Comparison of ENCODE assay signal across 1 cellular context in the genomic region with DNA sequence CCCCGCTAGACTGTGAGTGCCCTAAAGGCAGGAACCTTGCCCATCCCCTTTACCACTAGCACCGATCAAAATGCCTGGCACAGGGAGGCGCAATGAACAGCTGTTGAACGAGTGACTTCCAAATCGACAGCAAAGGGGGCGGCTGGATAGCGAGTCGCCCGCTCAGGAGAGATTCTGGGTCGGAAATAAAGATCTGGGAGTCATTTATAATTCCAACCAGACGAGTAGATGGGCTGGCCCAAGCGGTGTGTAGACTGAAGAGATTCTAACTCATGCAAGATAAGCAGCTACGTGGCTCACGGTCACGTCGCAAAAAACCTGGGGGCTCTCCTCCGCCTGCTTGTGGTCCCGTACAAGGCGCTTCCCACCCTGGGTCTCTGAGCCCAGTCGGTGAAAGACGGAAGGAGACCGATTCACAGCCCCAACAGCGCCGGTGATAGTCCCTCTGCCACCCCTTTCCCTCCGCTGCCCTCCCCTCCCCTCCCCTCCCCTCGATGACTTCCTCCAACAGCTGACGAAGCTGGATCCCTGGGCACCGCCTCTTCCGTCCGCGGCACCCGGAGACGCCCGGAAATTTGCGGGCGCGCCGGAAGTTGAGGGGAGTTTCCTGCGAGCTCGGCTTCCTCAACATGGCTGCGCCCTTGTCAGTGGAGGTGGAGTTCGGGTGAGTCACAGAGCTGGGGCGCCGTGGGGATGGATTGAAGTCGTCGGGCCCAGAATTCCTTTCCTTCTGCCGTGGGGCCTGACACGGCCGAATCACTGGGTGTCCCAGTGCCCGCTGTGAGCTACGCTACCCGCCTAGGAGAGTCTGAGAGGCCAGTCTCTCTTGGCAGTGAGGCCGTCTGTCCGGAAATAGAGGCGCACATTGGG.
TF ChIP-seq lines count a peak whose summit lies in the region.

A gene (plus strand): TSS at position 623 of the 870 bp plus-strand sequence. CDS start 7 bp downstream, at position 630.

TF ChIP-seq in K562, 482 proteins besides CTCF, POLR2A, EP300 and RAD21 (continued from another document and continues in another):
- TF ChIP-seq ZNF699 (CRISPR knock-in tag; IDR thresholded peaks at IDR 0.05; ENCODE audit: insufficient replicate concordance) (no peak), ZNF830 (CRISPR knock-in tag; IDR thresholded peaks at IDR 0.05) (0 out of 2 replicates have a peak, but pooled peaks have one; percentile 49), RHOXF2B (CRISPR knock-in tag; conservative IDR thresholded peaks at IDR 0.05) (no peak), MCM2 (IDR thresholded peaks at IDR 0.05; ENCODE audit: low read depth) (no peak), ESRRB (CRISPR knock-in tag; IDR thresholded peaks at IDR 0.05; ENCODE audit: borderline replicate concordance) (no peak), MYC (IDR thresholded peaks at IDR 0.05; ENCODE audit: low read depth, low read length) (no peak), MYC (CRISPR knock-in tag; IDR thresholded peaks at IDR 0.05; ENCODE audit: borderline replicate concordance, low read depth) (no peak), ERF (CRISPR knock-in tag; IDR thresholded peaks at IDR 0.05) (no peak), FOXJ2 (tag; IDR thresholded peaks at IDR 0.05) (no peak), NR3C1 (CRISPR knock-in tag; IDR thresholded peaks at IDR 0.05) (no peak), ELF4 (CRISPR knock-in tag; IDR thresholded peaks at IDR 0.05) (0 out of 2 replicates have a peak, but pooled peaks have one; percentile 10), ZNF445 (CRISPR knock-in tag; IDR thresholded peaks at IDR 0.05; ENCODE audit: low read depth) (no peak), PTRF (tag; IDR thresholded peaks at IDR 0.05) (no peak), TCFL5 (CRISPR knock-in tag; conservative IDR thresholded peaks at IDR 0.05) (no peak), DIDO1 (tag; IDR thresholded peaks at IDR 0.05; ENCODE audit: low read depth) (no peak; the same call in 1 of the 2 replicates), ESRRA (IDR thresholded peaks at IDR 0.05; ENCODE audit: borderline replicate concordance, low read depth) (0 out of 2 replicates have a peak, but pooled peaks have one; percentile 42), POLR2AphosphoS2 (IDR thresholded peaks at IDR 0.05; ENCODE audit: low read length) (no peak), ZBTB1 (CRISPR knock-in tag; IDR thresholded peaks at IDR 0.05; ENCODE audit: borderline replicate concordance, low read depth) (0 out of 2 replicates have a peak, but pooled peaks have one; percentile 48), ZNF766 (CRISPR knock-in tag; conservative IDR thresholded peaks at IDR 0.05) (no peak), NR2F6 (CRISPR knock-in tag; IDR thresholded peaks at IDR 0.05) (no peak), CBFA2T3 (IDR thresholded peaks at IDR 0.05) (no peak), SIN3A (IDR thresholded peaks at IDR 0.05; ENCODE audit: borderline replicate concordance in 2 of 2, control insufficient read depth in 1 of 2, low read depth in 2 of 2, low read length in 2 of 2) (peak; percentile 82 to 98), HNRNPLL (IDR thresholded peaks at IDR 0.05; ENCODE audit: low read depth, low read length, poor library complexity, severe bottlenecking) (peak; percentile 74), ZZZ3 (IDR thresholded peaks at IDR 0.05) (no peak), JUN (IDR thresholded peaks at IDR 0.05; ENCODE audit: borderline replicate concordance, low read depth, low read length) (peak; percentile 40; the same call in 1 of the 2 replicates), JUN (CRISPR knock-in tag; IDR thresholded peaks at IDR 0.05; ENCODE audit: borderline replicate concordance) (no peak), CTBP1 (IDR thresholded peaks at IDR 0.05; ENCODE audit: borderline replicate concordance) (no peak), MCM3 (IDR thresholded peaks at IDR 0.05) (no peak), DACH1 (IDR thresholded peaks at IDR 0.05; ENCODE audit: partially characterized antibody) (peak; percentile 56), MEF2D (tag; conservative IDR thresholded peaks at IDR 0.05; ENCODE audit: low read depth) (no peak), ADNP (tag; IDR thresholded peaks at IDR 0.05) (no peak), ZNF224 (CRISPR knock-in tag; IDR thresholded peaks at IDR 0.05) (peak; percentile 19; the same call in 1 of the 2 replicates), TAF1 (IDR thresholded peaks at IDR 0.05; ENCODE audit: control insufficient read depth, extremely low read depth, insufficient read depth, low read length, severe bottlenecking) (peak; percentile 81), ZNF143 (CRISPR knock-in tag; IDR thresholded peaks at IDR 0.05) (no peak), ZNF778 (CRISPR knock-in tag; IDR thresholded peaks at IDR 0.05) (no peak), ZNF431 (CRISPR knock-in tag; IDR thresholded peaks at IDR 0.05) (0 out of 2 replicates have a peak, but pooled peaks have one; percentile 21), DNMT1 (IDR thresholded peaks at IDR 0.05) (no peak)
- TF ChIP-seq, protein P1, sequence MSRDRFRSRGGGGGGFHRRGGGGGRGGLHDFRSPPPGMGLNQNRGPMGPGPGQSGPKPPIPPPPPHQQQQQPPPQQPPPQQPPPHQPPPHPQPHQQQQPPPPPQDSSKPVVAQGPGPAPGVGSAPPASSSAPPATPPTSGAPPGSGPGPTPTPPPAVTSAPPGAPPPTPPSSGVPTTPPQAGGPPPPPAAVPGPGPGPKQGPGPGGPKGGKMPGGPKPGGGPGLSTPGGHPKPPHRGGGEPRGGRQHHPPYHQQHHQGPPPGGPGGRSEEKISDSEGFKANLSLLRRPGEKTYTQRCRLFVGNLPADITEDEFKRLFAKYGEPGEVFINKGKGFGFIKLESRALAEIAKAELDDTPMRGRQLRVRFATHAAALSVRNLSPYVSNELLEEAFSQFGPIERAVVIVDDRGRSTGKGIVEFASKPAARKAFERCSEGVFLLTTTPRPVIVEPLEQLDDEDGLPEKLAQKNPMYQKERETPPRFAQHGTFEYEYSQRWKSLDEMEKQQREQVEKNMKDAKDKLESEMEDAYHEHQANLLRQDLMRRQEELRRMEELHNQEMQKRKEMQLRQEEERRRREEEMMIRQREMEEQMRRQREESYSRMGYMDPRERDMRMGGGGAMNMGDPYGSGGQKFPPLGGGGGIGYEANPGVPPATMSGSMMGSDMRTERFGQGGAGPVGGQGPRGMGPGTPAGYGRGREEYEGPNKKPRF (IDR thresholded peaks at IDR 0.05; ENCODE audit: low read depth, low read length), result no peak
- TF ChIP-seq, protein P2, sequence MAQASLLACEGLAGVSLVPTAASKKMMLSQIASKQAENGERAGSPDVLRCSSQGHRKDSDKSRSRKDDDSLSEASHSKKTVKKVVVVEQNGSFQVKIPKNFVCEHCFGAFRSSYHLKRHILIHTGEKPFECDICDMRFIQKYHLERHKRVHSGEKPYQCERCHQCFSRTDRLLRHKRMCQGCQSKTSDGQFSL (CRISPR knock-in tag; IDR thresholded peaks at IDR 0.05), result no peak
- TF ChIP-seq, protein P2 (tag; IDR thresholded peaks at IDR 0.05), result peak in 1 of 2 experiments; percentile 43; a peak in 1 of 4 replicates
- TF ChIP-seq, protein P3, sequence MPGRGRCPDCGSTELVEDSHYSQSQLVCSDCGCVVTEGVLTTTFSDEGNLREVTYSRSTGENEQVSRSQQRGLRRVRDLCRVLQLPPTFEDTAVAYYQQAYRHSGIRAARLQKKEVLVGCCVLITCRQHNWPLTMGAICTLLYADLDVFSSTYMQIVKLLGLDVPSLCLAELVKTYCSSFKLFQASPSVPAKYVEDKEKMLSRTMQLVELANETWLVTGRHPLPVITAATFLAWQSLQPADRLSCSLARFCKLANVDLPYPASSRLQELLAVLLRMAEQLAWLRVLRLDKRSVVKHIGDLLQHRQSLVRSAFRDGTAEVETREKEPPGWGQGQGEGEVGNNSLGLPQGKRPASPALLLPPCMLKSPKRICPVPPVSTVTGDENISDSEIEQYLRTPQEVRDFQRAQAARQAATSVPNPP (IDR thresholded peaks at IDR 0.05; ENCODE audit: borderline replicate concordance, insufficient read depth, insufficient read length), result no peak
- TF ChIP-seq, protein P4, sequence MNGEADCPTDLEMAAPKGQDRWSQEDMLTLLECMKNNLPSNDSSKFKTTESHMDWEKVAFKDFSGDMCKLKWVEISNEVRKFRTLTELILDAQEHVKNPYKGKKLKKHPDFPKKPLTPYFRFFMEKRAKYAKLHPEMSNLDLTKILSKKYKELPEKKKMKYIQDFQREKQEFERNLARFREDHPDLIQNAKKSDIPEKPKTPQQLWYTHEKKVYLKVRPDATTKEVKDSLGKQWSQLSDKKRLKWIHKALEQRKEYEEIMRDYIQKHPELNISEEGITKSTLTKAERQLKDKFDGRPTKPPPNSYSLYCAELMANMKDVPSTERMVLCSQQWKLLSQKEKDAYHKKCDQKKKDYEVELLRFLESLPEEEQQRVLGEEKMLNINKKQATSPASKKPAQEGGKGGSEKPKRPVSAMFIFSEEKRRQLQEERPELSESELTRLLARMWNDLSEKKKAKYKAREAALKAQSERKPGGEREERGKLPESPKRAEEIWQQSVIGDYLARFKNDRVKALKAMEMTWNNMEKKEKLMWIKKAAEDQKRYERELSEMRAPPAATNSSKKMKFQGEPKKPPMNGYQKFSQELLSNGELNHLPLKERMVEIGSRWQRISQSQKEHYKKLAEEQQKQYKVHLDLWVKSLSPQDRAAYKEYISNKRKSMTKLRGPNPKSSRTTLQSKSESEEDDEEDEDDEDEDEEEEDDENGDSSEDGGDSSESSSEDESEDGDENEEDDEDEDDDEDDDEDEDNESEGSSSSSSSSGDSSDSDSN (IDR thresholded peaks at IDR 0.05; ENCODE audit: borderline replicate concordance in 1 of 2, low read depth in 2 of 2, low read length in 2 of 2), result 0 out of 4 replicates have a peak, but pooled peaks of 1 of the 2 experiments have one; percentile 55
- TF ChIP-seq, protein P5, sequence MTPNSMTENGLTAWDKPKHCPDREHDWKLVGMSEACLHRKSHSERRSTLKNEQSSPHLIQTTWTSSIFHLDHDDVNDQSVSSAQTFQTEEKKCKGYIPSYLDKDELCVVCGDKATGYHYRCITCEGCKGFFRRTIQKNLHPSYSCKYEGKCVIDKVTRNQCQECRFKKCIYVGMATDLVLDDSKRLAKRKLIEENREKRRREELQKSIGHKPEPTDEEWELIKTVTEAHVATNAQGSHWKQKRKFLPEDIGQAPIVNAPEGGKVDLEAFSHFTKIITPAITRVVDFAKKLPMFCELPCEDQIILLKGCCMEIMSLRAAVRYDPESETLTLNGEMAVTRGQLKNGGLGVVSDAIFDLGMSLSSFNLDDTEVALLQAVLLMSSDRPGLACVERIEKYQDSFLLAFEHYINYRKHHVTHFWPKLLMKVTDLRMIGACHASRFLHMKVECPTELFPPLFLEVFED (CRISPR knock-in tag; conservative IDR thresholded peaks at IDR 0.05), result no peak
- TF ChIP-seq, protein P6, sequence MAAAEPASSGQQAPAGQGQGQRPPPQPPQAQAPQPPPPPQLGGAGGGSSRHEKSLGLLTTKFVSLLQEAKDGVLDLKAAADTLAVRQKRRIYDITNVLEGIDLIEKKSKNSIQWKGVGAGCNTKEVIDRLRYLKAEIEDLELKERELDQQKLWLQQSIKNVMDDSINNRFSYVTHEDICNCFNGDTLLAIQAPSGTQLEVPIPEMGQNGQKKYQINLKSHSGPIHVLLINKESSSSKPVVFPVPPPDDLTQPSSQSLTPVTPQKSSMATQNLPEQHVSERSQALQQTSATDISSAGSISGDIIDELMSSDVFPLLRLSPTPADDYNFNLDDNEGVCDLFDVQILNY (CRISPR knock-in tag; IDR thresholded peaks at IDR 0.05), result no peak
- TF ChIP-seq, protein P7, sequence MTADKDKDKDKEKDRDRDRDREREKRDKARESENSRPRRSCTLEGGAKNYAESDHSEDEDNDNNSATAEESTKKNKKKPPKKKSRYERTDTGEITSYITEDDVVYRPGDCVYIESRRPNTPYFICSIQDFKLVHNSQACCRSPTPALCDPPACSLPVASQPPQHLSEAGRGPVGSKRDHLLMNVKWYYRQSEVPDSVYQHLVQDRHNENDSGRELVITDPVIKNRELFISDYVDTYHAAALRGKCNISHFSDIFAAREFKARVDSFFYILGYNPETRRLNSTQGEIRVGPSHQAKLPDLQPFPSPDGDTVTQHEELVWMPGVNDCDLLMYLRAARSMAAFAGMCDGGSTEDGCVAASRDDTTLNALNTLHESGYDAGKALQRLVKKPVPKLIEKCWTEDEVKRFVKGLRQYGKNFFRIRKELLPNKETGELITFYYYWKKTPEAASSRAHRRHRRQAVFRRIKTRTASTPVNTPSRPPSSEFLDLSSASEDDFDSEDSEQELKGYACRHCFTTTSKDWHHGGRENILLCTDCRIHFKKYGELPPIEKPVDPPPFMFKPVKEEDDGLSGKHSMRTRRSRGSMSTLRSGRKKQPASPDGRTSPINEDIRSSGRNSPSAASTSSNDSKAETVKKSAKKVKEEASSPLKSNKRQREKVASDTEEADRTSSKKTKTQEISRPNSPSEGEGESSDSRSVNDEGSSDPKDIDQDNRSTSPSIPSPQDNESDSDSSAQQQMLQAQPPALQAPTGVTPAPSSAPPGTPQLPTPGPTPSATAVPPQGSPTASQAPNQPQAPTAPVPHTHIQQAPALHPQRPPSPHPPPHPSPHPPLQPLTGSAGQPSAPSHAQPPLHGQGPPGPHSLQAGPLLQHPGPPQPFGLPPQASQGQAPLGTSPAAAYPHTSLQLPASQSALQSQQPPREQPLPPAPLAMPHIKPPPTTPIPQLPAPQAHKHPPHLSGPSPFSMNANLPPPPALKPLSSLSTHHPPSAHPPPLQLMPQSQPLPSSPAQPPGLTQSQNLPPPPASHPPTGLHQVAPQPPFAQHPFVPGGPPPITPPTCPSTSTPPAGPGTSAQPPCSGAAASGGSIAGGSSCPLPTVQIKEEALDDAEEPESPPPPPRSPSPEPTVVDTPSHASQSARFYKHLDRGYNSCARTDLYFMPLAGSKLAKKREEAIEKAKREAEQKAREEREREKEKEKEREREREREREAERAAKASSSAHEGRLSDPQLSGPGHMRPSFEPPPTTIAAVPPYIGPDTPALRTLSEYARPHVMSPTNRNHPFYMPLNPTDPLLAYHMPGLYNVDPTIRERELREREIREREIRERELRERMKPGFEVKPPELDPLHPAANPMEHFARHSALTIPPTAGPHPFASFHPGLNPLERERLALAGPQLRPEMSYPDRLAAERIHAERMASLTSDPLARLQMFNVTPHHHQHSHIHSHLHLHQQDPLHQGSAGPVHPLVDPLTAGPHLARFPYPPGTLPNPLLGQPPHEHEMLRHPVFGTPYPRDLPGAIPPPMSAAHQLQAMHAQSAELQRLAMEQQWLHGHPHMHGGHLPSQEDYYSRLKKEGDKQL (CRISPR knock-in tag; IDR thresholded peaks at IDR 0.05; ENCODE audit: borderline replicate concordance), result no peak
- TF ChIP-seq, protein P8, sequence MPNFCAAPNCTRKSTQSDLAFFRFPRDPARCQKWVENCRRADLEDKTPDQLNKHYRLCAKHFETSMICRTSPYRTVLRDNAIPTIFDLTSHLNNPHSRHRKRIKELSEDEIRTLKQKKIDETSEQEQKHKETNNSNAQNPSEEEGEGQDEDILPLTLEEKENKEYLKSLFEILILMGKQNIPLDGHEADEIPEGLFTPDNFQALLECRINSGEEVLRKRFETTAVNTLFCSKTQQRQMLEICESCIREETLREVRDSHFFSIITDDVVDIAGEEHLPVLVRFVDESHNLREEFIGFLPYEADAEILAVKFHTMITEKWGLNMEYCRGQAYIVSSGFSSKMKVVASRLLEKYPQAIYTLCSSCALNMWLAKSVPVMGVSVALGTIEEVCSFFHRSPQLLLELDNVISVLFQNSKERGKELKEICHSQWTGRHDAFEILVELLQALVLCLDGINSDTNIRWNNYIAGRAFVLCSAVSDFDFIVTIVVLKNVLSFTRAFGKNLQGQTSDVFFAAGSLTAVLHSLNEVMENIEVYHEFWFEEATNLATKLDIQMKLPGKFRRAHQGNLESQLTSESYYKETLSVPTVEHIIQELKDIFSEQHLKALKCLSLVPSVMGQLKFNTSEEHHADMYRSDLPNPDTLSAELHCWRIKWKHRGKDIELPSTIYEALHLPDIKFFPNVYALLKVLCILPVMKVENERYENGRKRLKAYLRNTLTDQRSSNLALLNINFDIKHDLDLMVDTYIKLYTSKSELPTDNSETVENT (CRISPR knock-in tag; IDR thresholded peaks at IDR 0.05), result no peak
